In genomic region chr20:34312544-34313217, GRCh38 we compare ENCODE assay signal across 8 cellular contexts. TPM values are rescaled to one million over a fixed set of nuclear protein-coding genes. Genes with fewer than 3 reads are reported as not detected.
DNase-seq lines count a peak whose midpoint lies in the region; ATAC-seq and TF ChIP-seq lines count a peak whose summit lies in the region.

No MANE protein-coding gene starts in this region.

- no peak overlapping the region for H3K27ac Mint-ChIP-seq in activated naive CD4-positive, alpha-beta T cell treated with anti-CD3 and anti-CD28 coated beads for 36 hours

- peak overlapping the region; percentile 2; the same call in 1 of the 2 replicates for H3K9ac ChIP-seq in DND-41 (ENCODE audit: low read depth, low read length)
- 0 out of 2 replicates have a peak overlapping the region, but pooled peaks have one; percentile 18 for H3K9ac ChIP-seq in HCT116 (ENCODE audit: low read length)
- no peak overlapping the region for H3K9ac ChIP-seq in SK-N-MC (ENCODE audit: insufficient read length)

- no peak overlapping the region for H3K4me3 Mint-ChIP-seq in activated naive CD4-positive, alpha-beta T cell treated with anti-CD3 and anti-CD28 coated beads for 36 hours

- peak overlapping the region; percentile 69 for H3K4me2 ChIP-seq in DND-41 (ENCODE audit: insufficient read depth, low read length)
- peak overlapping the region; percentile 58 for H3K4me2 ChIP-seq in HCT116 (ENCODE audit: low read length)

- H3K4me3 ChIP-seq in DND-41 (ENCODE audit: low read depth in 1 of 2, low read length in 2 of 2) (peak overlapping the region in 1 of 2 experiments; percentile 46; a peak in 2 of 4 replicates), HCT116 (replicated peaks in 1 of 2; ENCODE audit: low read depth in 1 of 2, low read length in 2 of 2) (peak overlapping the region; percentile 2 to 36; a peak in 1 of 4 replicates), SK-N-MC (peak overlapping the region; percentile 74), ovary (no peak overlapping the region), tibial artery (peak overlapping the region in 1 of 2 donors; percentile 17)

- no peaks in the 10 kb centered on the region for H3K79me2 ChIP-seq in DND-41 (ENCODE audit: insufficient read depth, low read length)
- no peaks in the 10 kb centered on the region for H3K79me2 ChIP-seq in HCT116 (ENCODE audit: insufficient read depth, low read length)

- peak; percentile 100 for ATAC-seq in DND-41 (ENCODE audit: insufficient read depth, low read depth)
- ATAC-seq in HCT116: peak; percentile 79

- DNase-seq in DND-41 (peak; percentile 92), HCT116 (ENCODE audit: low read depth, low spot score) (peak; percentile 81), NCI-H1048 (lab: John Stamatoyannopoulos, UW) (peak; percentile 39), SK-N-MC (ENCODE audit: low read depth, low spot score) (peak; percentile 58), glomerular visceral epithelial cell (ENCODE audit: extremely low spot score) (peak; percentile 93), ovary (peak; percentile 81 to 89 (median 84)), tibial artery (peak; percentile 82 to 88)
- peak; percentile 95 for DNase-seq in activated naive CD4-positive, alpha-beta T cell treated with anti-CD3 and anti-CD28 coated beads for 36 hours

- TF ChIP-seq CTCF in DND-41 (IDR thresholded peaks at IDR 0.05; ENCODE audit: borderline replicate concordance, extremely low read depth, low read length, poor library complexity, severe bottlenecking): peak; percentile 100
- TF ChIP-seq CTCF in HCT116 (IDR thresholded peaks at IDR 0.05 in 2 of 3, conservative IDR thresholded peaks at IDR 0.05 in 1 of 3; ENCODE audit: borderline replicate concordance in 1 of 3, insufficient read depth in 1 of 3, low read depth in 2 of 3, low read length in 2 of 3): peak; percentile 100
- TF ChIP-seq CTCF in ovary (IDR thresholded peaks at IDR 0.05): peak; percentile 95 to 97 (median 96)
- peak; percentile 97 to 99 for TF ChIP-seq CTCF in tibial artery (IDR thresholded peaks at IDR 0.05)

- intact Hi-C loops in HCT116 (cut with micrococcal nuclease) (loop anchor here (1.0 to 5.0 kb wide), 4 partner anchors 50 to 395 kb away; partner anchors contain the start of gene ITCH), ovary (cut with DNase I) (loop anchor here in 3 of 4 donors (5.0 to 10.0 kb wide), 8 partner anchors 118 to 462 kb away; partner anchors contain the start of gene TP53INP2 (in 1 of the 3)), tibial artery (cut with DNase I; ENCODE audit: low total_unique reads) (loop anchor here (5.0 kb wide), 1 partner anchor 210 kb away; no protein-coding TSS in a partner anchor)
- intact Hi-C loops in activated naive CD4-positive, alpha-beta T cell treated with anti-CD3 and anti-CD28 coated beads for 36 hours (cut with micrococcal nuclease): loop anchor here (1.0 to 5.0 kb wide), 7 partner anchors 122 to 457 kb away; partner anchors contain the start of gene DYNLRB1

- CTCF ChIA-PET in HCT116 (lab: Charles Lee): interaction anchor here (0.6 to 4.1 kb wide), 42 partner anchors 10 to 457 kb away, joined by 3 to 127 read pairs (median 4); partner anchors contain the start of genes AHCY, DYNLRB1 and ITCH
- CTCF ChIA-PET in activated naive CD4-positive, alpha-beta T cell treated with anti-CD3 and anti-CD28 coated beads for 36 hours (lab: Charles Lee): interaction anchor here (0.5 to 5.2 kb wide), 85 partner anchors 8 to 877 kb away, joined by 3 to 82 read pairs (median 5); partner anchors contain the start of genes AHCY, DYNLRB1, ITCH and PIGU

- no peaks in the 10 kb centered on the region for H3K9me2 ChIP-seq in HCT116 (ENCODE audit: insufficient read depth)

- peaks cover 11% of the 10 kb centered on the region for H3K4me1 Mint-ChIP-seq in activated naive CD4-positive, alpha-beta T cell treated with anti-CD3 and anti-CD28 coated beads for 36 hours (ENCODE audit: low read depth)

- no peaks in the 10 kb centered on the region for H3K36me3 Mint-ChIP-seq in activated naive CD4-positive, alpha-beta T cell treated with anti-CD3 and anti-CD28 coated beads for 36 hours (ENCODE audit: low read depth)

- no peaks in the 10 kb centered on the region for H3K27me3 ChIP-seq in DND-41 (ENCODE audit: insufficient read depth, low read length, poor library complexity)
- H3K27me3 ChIP-seq in HCT116 (ENCODE audit: insufficient read depth, low read length): no peaks in the 10 kb centered on the region
- no peaks in the 10 kb centered on the region for H3K27me3 ChIP-seq in ovary
- H3K27me3 ChIP-seq in tibial artery: peaks cover 0 to 13% of the 10 kb centered on the region in 2 donors

- RAD21 ChIA-PET in HCT116 (lab: Charles Lee; ENCODE audit: low non-redundant PET in 1 of 2, low total read pairs in 2 of 2, uncharacterized antibody in 2 of 2, unreplicated experiment in 2 of 2): interaction anchor here (0.6 to 3.3 kb wide), 28 partner anchors 22 to 457 kb away, joined by 3 to 25 read pairs (median 4); partner anchors contain the start of genes DYNLRB1 (in 1 of the 2) and ITCH (in 1 of the 2)

- H3K9me3 Mint-ChIP-seq in activated naive CD4-positive, alpha-beta T cell treated with anti-CD3 and anti-CD28 coated beads for 36 hours: no peaks in the 10 kb centered on the region

- H3K4me1 ChIP-seq in DND-41 (ENCODE audit: insufficient read depth, low read length) (peaks cover 13% of the 10 kb centered on the region), HCT116 (ENCODE audit: control insufficient read depth in 1 of 2, insufficient read depth in 2 of 2, low read length in 2 of 2) (peaks cover 39 to 71% of the 10 kb centered on the region in 2 experiments), ovary (ENCODE audit: insufficient read depth) (no peaks in the 10 kb centered on the region), tibial artery (peaks cover 0 to 20% (median 16%) of the 10 kb centered on the region in 4 donors)

- H2AFZ ChIP-seq in DND-41 (ENCODE audit: low read depth, low read length) (peak overlapping the region; percentile 85), HCT116 (ENCODE audit: low read depth, low read length, poor library complexity, severe bottlenecking) (peak overlapping the region; percentile 42)

- WGBS in ovary, 3 donors: 7 to 13% (median 7%) methylated on average over 13 to 14 of the region's 14 CpGs

- BruUV-seq in HCT116 (replicated peaks; lab: Mats Ljungman, UMichigan): no TSS peak

- H3K27me3 Mint-ChIP-seq in activated naive CD4-positive, alpha-beta T cell treated with anti-CD3 and anti-CD28 coated beads for 36 hours (ENCODE audit: low read depth): peaks cover 14% of the 10 kb centered on the region

- TF ChIP-seq POLR2A in HCT116 (IDR thresholded peaks at IDR 0.05; ENCODE audit: borderline replicate concordance, extremely low read depth, insufficient read depth, insufficient read length) (no peak), ovary (IDR thresholded peaks at IDR 0.05) (no peak)

- H3K9me3 ChIP-seq in DND-41 (ENCODE audit: insufficient read depth, low read length, severe bottlenecking): no peaks in the 10 kb centered on the region
- H3K9me3 ChIP-seq in HCT116 (ENCODE audit: control insufficient read depth in 1 of 2, insufficient read depth in 1 of 2, low read depth in 1 of 2, low read length in 2 of 2): no peaks in the 10 kb centered on the region
- no peaks in the 10 kb centered on the region for H3K9me3 ChIP-seq in SK-N-MC (ENCODE audit: low read depth, low read length)
- H3K9me3 ChIP-seq in ovary: no peaks in the 10 kb centered on the region
- H3K9me3 ChIP-seq in tibial artery: no peaks in the 10 kb centered on the region

- H3K27ac ChIP-seq in DND-41 (ENCODE audit: low read length) (no peak overlapping the region), HCT116 (ENCODE audit: low read depth, low read length) (0 out of 2 replicates have a peak overlapping the region, but pooled peaks have one; percentile 11), SK-N-MC (no peak overlapping the region), ovary (no peak overlapping the region), tibial artery (no peak overlapping the region)

- TF ChIP-seq EP300 in ovary (IDR thresholded peaks at IDR 0.05): no peak

- H4K20me1 ChIP-seq in DND-41 (ENCODE audit: insufficient read depth, low read length) (no peaks in the 10 kb centered on the region), HCT116 (ENCODE audit: insufficient read depth) (no peaks in the 10 kb centered on the region)

- peak; percentile 100 for TF ChIP-seq RAD21 in HCT116 (IDR thresholded peaks at IDR 0.05; ENCODE audit: low read depth)

- H3K36me3 ChIP-seq in DND-41 (ENCODE audit: insufficient read depth, low read length) (no peaks in the 10 kb centered on the region), HCT116 (ENCODE audit: control insufficient read depth in 1 of 2, insufficient read depth in 2 of 2, low read length in 2 of 2) (no peaks in the 10 kb centered on the region), SK-N-MC (ENCODE audit: insufficient read depth, low read length) (no peaks in the 10 kb centered on the region), ovary (no peaks in the 10 kb centered on the region), tibial artery (no peaks in the 10 kb centered on the region)

- POLR2A ChIA-PET in HCT116 (lab: Charles Lee): interaction anchor here (0.6 to 2.1 kb wide), 7 partner anchors 10 to 210 kb away, joined by 3 to 8 read pairs (median 6); partner anchors contain the start of genes AHCY and DYNLRB1

TF ChIP-seq in HCT116, 20 proteins besides CTCF, POLR2A, EP300 and RAD21 (continues in another document):
- peak; percentile 45; the same call in 1 of the 2 replicates for TF ChIP-seq CBX3 (IDR thresholded peaks at IDR 0.05; ENCODE audit: low read depth)

RNA-seq across cellular contexts. Expression of gene AHCY, which starts 9.5 kb away (rescaled TPM):
- total RNA-seq in HCT116 (2021; ENCODE audit: unreplicated experiment) (350 TPM), ovary (100 to 1,000 TPM; 109 to 190 (median 139) TPM)
- polyA plus RNA-seq in HCT116 (2012): 386 and 409 TPM in 2 replicates
- total RNA-seq in activated naive CD4-positive, alpha-beta T cell treated with anti-CD3 and anti-CD28 coated beads for 36 hours: 100 to 1,000 TPM; 258 to 261 TPM
- polyA plus RNA-seq in ovary: 100 to 1,000 TPM in 1 of 2 donors, 10 to 100 TPM in 1; 97.7 to 141 TPM

RNA-seq across cellular contexts. Expression of gene ITCH, which starts 50.4 kb away (rescaled TPM):
- total RNA-seq in HCT116 (2021; ENCODE audit: unreplicated experiment) (78.8 TPM), ovary (10 to 100 TPM; 39.2 to 65.8 (median 53.7) TPM)
- polyA plus RNA-seq in HCT116 (2012): 28.1 and 32.9 TPM in 2 replicates
- 10 to 100 TPM; 35.3 to 40.0 TPM for total RNA-seq in activated naive CD4-positive, alpha-beta T cell treated with anti-CD3 and anti-CD28 coated beads for 36 hours
- 10 to 100 TPM; 14.0 to 24.0 TPM for polyA plus RNA-seq in ovary

Comparison
In these comparisons a context has a peak if more than half of its experiments do, and no peak if none do; other contexts are left out.
1. DNase-seq: peak in every context shown above with its lines; median percentile 95 in activated naive CD4-positive, alpha-beta T cell treated with anti-CD3 and anti-CD28 coated beads for 36 hours; 93 in glomerular visceral epithelial cell; 92 in DND-41; 85 in tibial artery; 84 in ovary; 81 in HCT116; 58 in SK-N-MC; 39 in NCI-H1048.